Comparison of ENCODE assay signal across 26 cellular contexts in genomic region chr19:11247934-11248333, GRCh38. TPM values are rescaled to one million over a fixed set of nuclear protein-coding genes. Genes with fewer than 3 reads are reported as not detected.
DNase-seq lines count a peak whose midpoint lies in the region; ATAC-seq, FAIRE-seq and TF ChIP-seq lines count a peak whose summit lies in the region.
"Had no signal": no experiment of that assay in that cellular context is flagged by ENCODE, and none has a peak within 500 bp of the region (broad histone marks: within the 10 kb centered on the region; RNA-seq: fewer than 3 reads in every experiment).

No MANE protein-coding gene starts in this region.

- no peak for DNase-seq in caudate nucleus (lab: John Stamatoyannopoulos, UW)
- DNase-seq in esophagus muscularis mucosa (ENCODE audit: extremely low spot score): no peak
- DNase-seq in lower lobe of right lung: no peak
- no peak for DNase-seq in left colon
- no peak for DNase-seq in posterior vena cava (ENCODE audit: low spot score)
- DNase-seq in H54 (ENCODE audit: insufficient read length, low spot score): no peak
- no peak for DNase-seq in activated CD4-positive, alpha-beta T cell treated with anti-CD3 and anti-CD28 coated beads, Interleukin-2, amount 50 U/mL, for 4 hours
- DNase-seq: activated CD4-positive, alpha-beta T cell treated with anti-CD3 and anti-CD28 coated beads for 48 hours; activated effector memory CD4-positive, alpha-beta T cell treated with Interleukin-2 at 50 U/mL for 16 hours; activated T-cell treated with anti-CD3 and anti-CD28 coated beads, Interleukin-2, amount 50 U/mL, for 1 hour; EL; erythroblast; foreskin keratinocyte; GM23248; naive thymus-derived CD8-positive, alpha-beta T cell; NCI-H446 treated with DMSO at 0.1 percent for 48 hours; NCI-H82; nucleus accumbens; Peyer's patch; retina; SW 1271; T-helper 9 cell had no signal

- no peak overlapping the region for H3K4me3 ChIP-seq in esophagus muscularis mucosa
- H3K4me3 ChIP-seq in lower lobe of right lung: no peak overlapping the region
- no peak overlapping the region for H3K4me3 ChIP-seq in subcutaneous abdominal adipose tissue (ENCODE audit: low read depth in 1 of 5, low read length in 5 of 5)
- H3K4me3 ChIP-seq: ascending aorta; BLaER1 treated with 17β-estradiol and CSF1 and Interleukin-3, amounts not matched to agents 10 nM and 100 nM; cardiac muscle cell; GM23248; Peyer's patch had no signal

- peaks cover 33 to 44% (median 43%) of the 10 kb centered on the region in 4 donors for H3K4me1 ChIP-seq in esophagus muscularis mucosa
- peaks cover 33% of the 10 kb centered on the region for H3K4me1 ChIP-seq in lower lobe of right lung
- H3K4me1 ChIP-seq in subcutaneous abdominal adipose tissue (ENCODE audit: control insufficient read depth in 5 of 5, insufficient read depth in 5 of 5, low read length in 5 of 5): peaks cover 6 to 50% (median 24%) of the 10 kb centered on the region in 5 donors
- H3K4me1 ChIP-seq: foreskin keratinocyte had no signal

- no peak for TF ChIP-seq POLR2A in esophagus muscularis mucosa (IDR thresholded peaks at IDR 0.05; ENCODE audit: low read depth)
- TF ChIP-seq POLR2A in H54 (IDR thresholded peaks at IDR 0.05; ENCODE audit: low read depth, low read length): no peak

- FAIRE-seq in H54 (lab: Jason Lieb, UNC): no peak

- H3K27ac ChIP-seq in caudate nucleus (ENCODE audit: low read depth, low read length) (peak overlapping the region; percentile 62), esophagus muscularis mucosa (replicated peaks in 1 of 4) (peak overlapping the region; percentile 52 to 71 (median 54)), lower lobe of right lung (peak overlapping the region; percentile 50), subcutaneous abdominal adipose tissue (ENCODE audit: low read depth, low read length) (peak overlapping the region; percentile 65)
- H3K27ac ChIP-seq: ascending aorta; BLaER1 treated with 17β-estradiol and CSF1 and Interleukin-3, amounts not matched to agents 10 nM and 100 nM; cardiac muscle cell; foreskin keratinocyte; GM23248 had no signal

- H3K36me3 ChIP-seq in esophagus muscularis mucosa (peaks cover 21 to 78% (median 69%) of the 10 kb centered on the region in 4 donors), lower lobe of right lung (peaks cover 57% of the 10 kb centered on the region), subcutaneous abdominal adipose tissue (ENCODE audit: control insufficient read depth in 5 of 5, insufficient read depth in 5 of 5, low read length in 5 of 5) (peaks cover 2 to 64% (median 48%) of the 10 kb centered on the region in 5 donors)
- H3K36me3 ChIP-seq: BLaER1 treated with 17β-estradiol and CSF1 and Interleukin-3, amounts not matched to agents 10 nM and 100 nM; cardiac muscle cell had no signal

- intact Hi-C loops in esophagus muscularis mucosa (cut with DNase I) (no loop called here), lower lobe of right lung (cut with DNase I) (no loop called here), left colon (cut with DNase I, micrococcal nuclease) (no loop called here), posterior vena cava (cut with DNase I) (no loop called here)

- peak overlapping the region in 1 of 5 donors; percentile 16 for H3K9ac ChIP-seq in subcutaneous abdominal adipose tissue (ENCODE audit: low read length in 5 of 5)
- H3K9ac ChIP-seq: BLaER1 treated with 17β-estradiol and CSF1 and Interleukin-3, amounts not matched to agents 10 nM and 100 nM; GM23248 had no signal

- H3K9me3 ChIP-seq in esophagus muscularis mucosa: no peaks in the 10 kb centered on the region
- H3K9me3 ChIP-seq in lower lobe of right lung: no peaks in the 10 kb centered on the region
- H3K9me3 ChIP-seq in subcutaneous abdominal adipose tissue (ENCODE audit: control insufficient read depth in 5 of 5, low read length in 5 of 5): no peaks in the 10 kb centered on the region
- H3K9me3 ChIP-seq: ascending aorta; BLaER1 treated with 17β-estradiol and CSF1 and Interleukin-3, amounts not matched to agents 10 nM and 100 nM; Peyer's patch had no signal

- ATAC-seq in lower lobe of right lung (no peak), left colon (no peak)
- ATAC-seq: foreskin keratinocyte; naive thymus-derived CD8-positive, alpha-beta T cell had no signal

- WGBS in esophagus muscularis mucosa: 79% methylated on average over 14 of the region's 14 CpGs

- no peak for TF ChIP-seq CTCF in esophagus muscularis mucosa (IDR thresholded peaks at IDR 0.05)
- no peak for TF ChIP-seq CTCF in lower lobe of right lung (IDR thresholded peaks at IDR 0.05)

- H3K27me3 ChIP-seq in esophagus muscularis mucosa (no peaks in the 10 kb centered on the region), lower lobe of right lung (ENCODE audit: low read depth) (no peaks in the 10 kb centered on the region), subcutaneous abdominal adipose tissue (ENCODE audit: control insufficient read depth in 5 of 5, insufficient read depth in 4 of 5, low read length in 5 of 5) (no peaks in the 10 kb centered on the region)
- H3K27me3 ChIP-seq: ascending aorta, cardiac muscle cell, foreskin keratinocyte, Peyer's patch had no signal

- no peak for TF ChIP-seq EP300 in esophagus muscularis mucosa (IDR thresholded peaks at IDR 0.05)

RNA-seq across cellular contexts. Expression of gene ANGPTL8, which starts 8.5 kb away (rescaled TPM):
- total RNA-seq in esophagus muscularis mucosa (1 to 10 TPM in 1 of 4 donors, not detected in 3; 2.0 TPM), lower lobe of right lung (not detected), left colon (not detected), posterior vena cava (under 1 TPM in 1 of 2 donors, not detected in 1; 0.57 TPM)
- total RNA-seq: ascending aorta; cardiac muscle cell; foreskin keratinocyte; naive thymus-derived CD8-positive, alpha-beta T cell; Peyer's patch had no signal

RNA-seq across cellular contexts. Expression of gene DOCK6, which starts 14.4 kb away (rescaled TPM):
- total RNA-seq in esophagus muscularis mucosa (10 to 100 TPM; 32.6 to 51.0 (median 40.1) TPM), lower lobe of right lung (106 TPM), left colon (10 to 100 TPM; 64.7 to 77.6 TPM), posterior vena cava (10 to 100 TPM; 50.0 to 73.2 TPM)

RNA-seq across cellular contexts. Expression of gene TSPAN16, which starts 48.0 kb away (rescaled TPM):
- total RNA-seq in esophagus muscularis mucosa: not detected
- total RNA-seq in lower lobe of right lung: not detected
- not detected for total RNA-seq in left colon
- not detected for total RNA-seq in posterior vena cava
- total RNA-seq: ascending aorta; cardiac muscle cell; foreskin keratinocyte; GM23248; naive thymus-derived CD8-positive, alpha-beta T cell; Peyer's patch had no signal

RNA-seq across cellular contexts. Expression of gene KANK2, which starts 50.6 kb away (rescaled TPM):
- total RNA-seq in esophagus muscularis mucosa (1,000 to 10,000 TPM; 1,125 to 1,746 (median 1,157) TPM), lower lobe of right lung (191 TPM), left colon (10 to 100 TPM; 28.5 to 85.3 TPM), posterior vena cava (100 to 1,000 TPM; 355 to 482 TPM)
